ENCODE assay signal across 22 cellular contexts in the genomic region with DNA sequence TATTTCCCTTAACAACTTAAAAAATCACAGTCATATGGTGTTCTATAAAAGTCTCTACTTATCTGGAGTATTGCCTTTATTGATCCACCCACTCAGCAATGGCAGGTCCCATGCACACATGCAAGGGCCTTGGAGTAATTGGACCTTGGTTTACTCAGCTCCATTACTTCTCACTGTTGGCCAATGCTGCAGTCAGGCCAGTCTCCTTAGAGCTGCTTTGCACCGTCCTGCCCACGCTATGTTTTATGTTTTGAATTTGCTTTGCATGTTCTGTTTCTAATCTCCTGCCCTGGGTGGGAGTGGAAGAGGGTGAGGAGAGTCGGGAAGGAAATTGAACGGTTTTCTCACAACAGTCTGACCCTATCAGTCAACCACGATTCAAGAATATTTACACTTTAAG. TPM values are rescaled to one million over a fixed set of nuclear protein-coding genes. Genes with fewer than 3 reads are reported as not detected.
"Had no signal": no experiment of that assay in that cellular context is flagged by ENCODE, and none has a peak within 500 bp of the region (broad histone marks: within the 10 kb centered on the region; RNA-seq: fewer than 3 reads in every experiment).

No MANE protein-coding gene starts in this region.

- H3K9me3 ChIP-seq: adrenal gland, MG63, SJSA1 had no signal

- H3K4me1 Mint-ChIP-seq: activated CD4-positive, alpha-beta T cell treated with anti-CD3 and anti-CD28 coated beads for 36 hours; activated naive CD8-positive, alpha-beta T cell treated with anti-CD3 and anti-CD28 coated beads, Interleukin-2, amount 10 ng/mL, durations not matched to agents 7 days and 5 days had no signal

- DNase-seq: activated CD4-positive, alpha-beta T cell treated with anti-CD3 and anti-CD28 coated beads for 36 hours; activated CD4-positive, alpha-beta T cell treated with anti-CD3 and anti-CD28 coated beads, Interleukin-2, amount 50 U/mL, for 1 hour; activated CD8-positive, alpha-beta memory T cell treated with anti-CD3 and anti-CD28 coated beads, Interleukin-2, amount 50 U/mL, for 4 hours; activated CD8-positive, alpha-beta T cell treated with anti-CD3 and anti-CD28 coated beads for 36 hours; activated naive CD4-positive, alpha-beta T cell treated with anti-CD3 and anti-CD28 coated beads, Interleukin-2, amount 50 U/mL, for 16 hours; activated naive CD8-positive, alpha-beta T cell treated with anti-CD3 and anti-CD28 coated beads, Interleukin-2, amount 10 ng/mL, durations not matched to agents 7 days and 5 days; adrenal gland; anterior cingulate cortex; KG1; MG63; NCI-H1105 treated with DMSO at 0.1 percent for 48 hours; NCI-H1436 treated with DMSO at 0.1 percent for 48 hours; NCI-H187; NCI-H2081; NCI-H510A treated with DMSO at 0.1 percent for 48 hours; PC-3; SHP77; SW 1271 had no signal

- H3K27ac Mint-ChIP-seq: activated CD4-positive, alpha-beta T cell treated with anti-CD3 and anti-CD28 coated beads for 36 hours; activated CD8-positive, alpha-beta T cell treated with anti-CD3 and anti-CD28 coated beads for 36 hours; activated naive CD8-positive, alpha-beta T cell treated with anti-CD3 and anti-CD28 coated beads, Interleukin-2, amount 10 ng/mL, durations not matched to agents 7 days and 5 days; IgD-negative memory B cell; T-helper 1 cell treated with Interleukin-12 subunit alpha and Interleukin-12 subunit beta and Interleukin-4 antibody, amounts not matched to agents 30 μg/mL and 1 μg/mL, for 36 hours had no signal

- H3K36me3 ChIP-seq: adrenal gland, MG63, SJSA1 had no signal

- H3K4me3 ChIP-seq: adrenal gland, MG63, SJSA1 had no signal

- ATAC-seq: activated CD4-positive, alpha-beta T cell treated with anti-CD3 and anti-CD28 coated beads for 36 hours; activated CD8-positive, alpha-beta T cell treated with anti-CD3 and anti-CD28 coated beads for 36 hours; PC-3; SK-N-SH treated with all-trans-retinoic acid at 6 μM for 48 hours had no signal

- H3K4me3 Mint-ChIP-seq: activated CD4-positive, alpha-beta T cell treated with anti-CD3 and anti-CD28 coated beads for 36 hours; activated CD8-positive, alpha-beta T cell treated with anti-CD3 and anti-CD28 coated beads for 36 hours; activated naive CD8-positive, alpha-beta T cell treated with anti-CD3 and anti-CD28 coated beads, Interleukin-2, amount 10 ng/mL, durations not matched to agents 7 days and 5 days; T-helper 1 cell treated with Interleukin-12 subunit alpha and Interleukin-12 subunit beta and Interleukin-4 antibody, amounts not matched to agents 30 μg/mL and 1 μg/mL, for 36 hours had no signal

- H3K36me3 Mint-ChIP-seq: activated naive CD8-positive, alpha-beta T cell treated with anti-CD3 and anti-CD28 coated beads, Interleukin-2, amount 10 ng/mL, durations not matched to agents 7 days and 5 days had no signal

- H3K4me1 ChIP-seq: adrenal gland, SJSA1 had no signal

- H3K27me3 Mint-ChIP-seq: activated CD4-positive, alpha-beta T cell treated with anti-CD3 and anti-CD28 coated beads for 36 hours; activated naive CD8-positive, alpha-beta T cell treated with anti-CD3 and anti-CD28 coated beads, Interleukin-2, amount 10 ng/mL, durations not matched to agents 7 days and 5 days; IgD-negative memory B cell had no signal

RNA-seq across cellular contexts. Expression of a gene that starts 23.6 kb away (rescaled TPM):
- total RNA-seq: activated naive CD8-positive, alpha-beta T cell treated with anti-CD3 and anti-CD28 coated beads, Interleukin-2, amount 10 ng/mL, durations not matched to agents 7 days and 5 days had no signal
